ENCODE assay signal across 11 cellular contexts in genomic region chr15:60091150-60091549, GRCh38.
DNase-seq lines count a peak whose midpoint lies in the region; ATAC-seq and TF ChIP-seq lines count a peak whose summit lies in the region.
"Had no signal": no experiment of that assay in that cellular context is flagged by ENCODE, and none has a peak within 500 bp of the region (broad histone marks: within the 10 kb centered on the region; RNA-seq: fewer than 3 reads in every experiment).

No MANE protein-coding gene starts in this region.

- no peaks in the 10 kb centered on the region for H3K79me2 ChIP-seq in osteoblast (ENCODE audit: insufficient read depth, low read length)

- H3K4me3 ChIP-seq in fibroblast of pulmonary artery (replicated peaks; ENCODE audit: low read depth, low read length): no peak overlapping the region
- no peak overlapping the region for H3K4me3 ChIP-seq in osteoblast (ENCODE audit: insufficient read depth, low read length)
- H3K4me3 ChIP-seq: skin epidermis had no signal

- H3K36me3 ChIP-seq in osteoblast (ENCODE audit: insufficient read depth, low read length): no peaks in the 10 kb centered on the region

- no peaks in the 10 kb centered on the region for H3K36me3 Mint-ChIP-seq in T-cell

- H3K27me3 ChIP-seq in osteoblast (ENCODE audit: insufficient read depth, low read length): no peaks in the 10 kb centered on the region

- no peaks in the 10 kb centered on the region for H3K9me3 Mint-ChIP-seq in T-cell

- peaks cover 40% of the 10 kb centered on the region for H3K4me1 ChIP-seq in osteoblast (ENCODE audit: insufficient read depth, low read length)

- H3K27ac ChIP-seq in osteoblast (ENCODE audit: low read depth, low read length): peak overlapping the region; percentile 44

- DNase-seq in Daoy (ENCODE audit: low read depth): peak; percentile 77
- peak; percentile 96 for DNase-seq in RPMI7951 (ENCODE audit: low read depth)
- DNase-seq in fibroblast of pulmonary artery (ENCODE audit: low read depth): peak; percentile 91
- DNase-seq in osteoblast (ENCODE audit: insufficient read length, low spot score, missing footprints): peak; percentile 89
- DNase-seq in NCI-H2227 (lab: John Stamatoyannopoulos, UW; ENCODE audit: unreplicated experiment): no peak
- no peak for DNase-seq in T-cell
- DNase-seq: activated effector memory CD4-positive, alpha-beta T cell treated with anti-CD3 and anti-CD28 coated beads, Interleukin-2, amount 50 U/mL, for 16 hours; KG1 had no signal

- no peak for ATAC-seq in HG03175 (IDR thresholded peaks at IDR 0.05; ENCODE audit: unreplicated experiment)
- no peak for ATAC-seq in T-cell (replicated peaks in 1 of 4)
- ATAC-seq in HG02970 (IDR thresholded peaks at IDR 0.05; ENCODE audit: low FRiP score, unreplicated experiment): no peak

- H3K4me1 Mint-ChIP-seq in T-cell: no peaks in the 10 kb centered on the region

- peak overlapping the region; percentile 53 for H2AFZ ChIP-seq in osteoblast (ENCODE audit: low read length)

- no peak for TF ChIP-seq CTCF in fibroblast of pulmonary artery (IDR thresholded peaks at IDR 0.05; ENCODE audit: low read length, missing control alignments)
- no peak for TF ChIP-seq CTCF in osteoblast (IDR thresholded peaks at IDR 0.05; ENCODE audit: extremely low read depth, low read depth, low read length)

- no peak overlapping the region for H3K27ac Mint-ChIP-seq in T-cell

- peaks cover 7 to 14% of the 10 kb centered on the region in 2 donors for H3K27me3 Mint-ChIP-seq in T-cell

- POLR2A ChIA-PET in T-cell (lab: Charles Lee): no interaction called here

- H3K9me3 ChIP-seq in osteoblast (ENCODE audit: low read depth, low read length): no peaks in the 10 kb centered on the region

- H3K4me3 Mint-ChIP-seq in T-cell: no peak overlapping the region

- H4K20me1 ChIP-seq in osteoblast (ENCODE audit: insufficient read depth, low read length): no peaks in the 10 kb centered on the region

- CTCF ChIA-PET in T-cell (lab: Charles Lee): no interaction called here

- H3K4me2 ChIP-seq in osteoblast (ENCODE audit: insufficient read depth, low read length): peak overlapping the region; percentile 4

Comparison
In these comparisons a context has a peak if more than half of its experiments do, and no peak if none do; other contexts are left out.
1. DNase-seq: peak in Daoy (single experiment), RPMI7951 (single experiment), fibroblast of pulmonary artery (single experiment) and osteoblast (single experiment); none in NCI-H2227 (single experiment) and T-cell (0 of 34).